In genomic region chr3:23646201-23646955, GRCh38 we compare ENCODE assay signal across 21 cellular contexts.
"Had no signal": no experiment of that assay in that cellular context is flagged by ENCODE, and none has a peak within 500 bp of the region (broad histone marks: within the 10 kb centered on the region; RNA-seq: fewer than 3 reads in every experiment).

No MANE protein-coding gene starts in this region.

- H3K4me1 ChIP-seq: ascending aorta, prostate gland, right atrium auricular region, upper lobe of right lung had no signal

- H3K4me1 Mint-ChIP-seq: T-cell had no signal

- DNase-seq: activated CD4-positive, alpha-beta T cell treated with anti-CD3 and anti-CD28 coated beads, Interleukin-2, amount 10 ng/mL, durations not matched to agents 7 days and 5 days; activated CD8-positive, alpha-beta T cell treated with anti-CD3 and anti-CD28 coated beads, Interleukin-2, amount 10 ng/mL, durations not matched to agents 7 days and 5 days; activated effector memory CD4-positive, alpha-beta T cell treated with anti-CD3 and anti-CD28 coated beads, Interleukin-2, amount 50 U/mL, for 16 hours; activated naive CD4-positive, alpha-beta T cell treated with anti-CD3 and anti-CD28 coated beads, Interleukin-2, amount 50 U/mL, for 16 hours; activated T-cell treated with anti-CD3 and anti-CD28 coated beads, Interleukin-2, amount 50 U/mL, for 4 hours; left cardiac atrium; lower lobe of right lung; nephron progenitor cell; occipital lobe; stimulated activated CD4-positive, alpha-beta T cell treated with anti-CD3 and anti-CD28 coated beads, Interleukin-15, amount 100 ng/mL, for 24 hours; stimulated activated CD4-positive, alpha-beta T cell treated with anti-CD3 and anti-CD28 coated beads, Interleukin-2, amount 100 ng/mL, for 48 hours; stomach; T-cell; T-helper 9 cell; upper lobe of right lung had no signal

- H3K9me3 ChIP-seq: ascending aorta, lower lobe of right lung, prostate gland, right atrium auricular region, stomach, upper lobe of right lung had no signal

- H3K36me3 ChIP-seq: ascending aorta, lower lobe of right lung, prostate gland, right atrium auricular region, stomach, upper lobe of right lung had no signal

- H3K4me3 Mint-ChIP-seq: activated CD4-positive, alpha-beta T cell treated with anti-CD3 and anti-CD28 coated beads, Interleukin-2, amount 10 ng/mL, durations not matched to agents 7 days and 5 days; activated CD8-positive, alpha-beta T cell treated with anti-CD3 and anti-CD28 coated beads, Interleukin-2, amount 10 ng/mL, durations not matched to agents 7 days and 5 days; activated T-cell treated with anti-CD3 and anti-CD28 coated beads, Interleukin-2, amount 50 U/mL, for 4 hours; mesothelial cell of epicardium; nephron progenitor cell; T-cell had no signal

- H3K36me3 Mint-ChIP-seq: mesothelial cell of epicardium, T-cell had no signal

- H3K4me3 ChIP-seq: ascending aorta, coronary artery, lower lobe of right lung, prostate gland, right atrium auricular region, stomach, upper lobe of right lung had no signal

- ATAC-seq: activated CD8-positive, alpha-beta T cell treated with anti-CD3 and anti-CD28 coated beads, Interleukin-2, amount 10 ng/mL, durations not matched to agents 7 days and 5 days; activated T-cell treated with anti-CD3 and anti-CD28 coated beads, Interleukin-2, amount 50 U/mL, for 4 hours; esophagus mucosa; left cardiac atrium; lower lobe of right lung; T-cell; upper lobe of right lung had no signal

- H3K27ac ChIP-seq: ascending aorta, coronary artery, lower lobe of right lung, prostate gland, right atrium auricular region, stomach, upper lobe of right lung had no signal

- H3K27ac Mint-ChIP-seq: activated CD4-positive, alpha-beta T cell treated with anti-CD3 and anti-CD28 coated beads, Interleukin-2, amount 10 ng/mL, durations not matched to agents 7 days and 5 days; activated CD8-positive, alpha-beta T cell treated with anti-CD3 and anti-CD28 coated beads, Interleukin-2, amount 10 ng/mL, durations not matched to agents 7 days and 5 days; T-cell had no signal

- H3K27me3 ChIP-seq: ascending aorta, right atrium auricular region, stomach, upper lobe of right lung had no signal

- H3K9me3 Mint-ChIP-seq: activated CD4-positive, alpha-beta T cell treated with anti-CD3 and anti-CD28 coated beads, Interleukin-2, amount 10 ng/mL, durations not matched to agents 7 days and 5 days; activated T-cell treated with anti-CD3 and anti-CD28 coated beads, Interleukin-2, amount 50 U/mL, for 4 hours; nephron progenitor cell had no signal
